Comparison of ENCODE assay signal across 13 cellular contexts in the genomic region with DNA sequence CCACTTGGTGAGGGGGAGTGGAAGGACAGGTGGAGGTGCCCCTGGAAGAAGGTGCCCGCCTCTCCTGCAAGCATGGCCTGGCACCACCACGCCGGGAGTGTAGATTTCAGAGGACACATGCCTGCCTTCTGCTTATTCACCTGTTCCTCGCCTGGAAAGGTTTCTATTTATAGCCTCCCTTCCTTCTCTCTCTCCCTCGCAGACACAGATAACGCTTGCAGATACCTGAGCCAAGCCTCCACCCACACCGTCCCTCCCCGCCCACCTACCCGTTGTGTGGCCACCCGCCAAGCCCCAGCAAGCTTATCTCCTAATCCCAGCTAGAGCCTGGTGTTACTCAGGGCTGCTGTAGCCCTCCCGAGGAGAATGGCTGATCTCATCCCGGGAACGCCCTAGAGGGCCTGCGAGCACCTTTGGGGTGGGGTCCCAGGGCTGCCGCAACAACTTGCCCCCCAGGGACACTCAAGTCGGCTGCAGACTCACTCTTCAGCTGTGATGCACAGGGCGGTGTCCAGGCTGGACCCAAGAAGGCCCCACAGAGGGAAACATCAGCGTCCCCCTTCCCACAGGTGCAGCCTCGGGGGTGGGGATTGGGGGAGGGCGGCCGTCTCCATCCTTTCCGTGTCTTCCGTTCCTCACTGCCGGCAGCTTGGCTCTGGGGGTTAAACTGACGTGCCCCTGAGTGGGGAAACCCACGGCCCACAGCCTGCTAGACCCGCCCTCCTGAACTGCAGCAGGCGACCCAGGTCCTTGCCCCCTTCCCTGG. TPM values are rescaled to one million over a fixed set of nuclear protein-coding genes. Genes with fewer than 3 reads are reported as not detected.
DNase-seq lines count a peak whose midpoint lies in the region; ATAC-seq and TF ChIP-seq lines count a peak whose summit lies in the region.
"Had no signal": no experiment of that assay in that cellular context is flagged by ENCODE, and none has a peak within 500 bp of the region (broad histone marks: within the 10 kb centered on the region; RNA-seq: fewer than 3 reads in every experiment).

No MANE protein-coding gene starts in this region.

- no peak for TF ChIP-seq POLR2A in stomach (IDR thresholded peaks at IDR 0.05)

- intact Hi-C loops in stomach (cut with DNase I; ENCODE audit: low total_unique reads) = no loop called here

- H3K9me3 Mint-ChIP-seq in activated T-cell treated with anti-CD3 and anti-CD28 coated beads, Interleukin-2, amount 50 U/mL, for 24 hours = no peaks in the 10 kb centered on the region
- H3K9me3 Mint-ChIP-seq: effector memory CD8-positive, alpha-beta T cell had no signal

- peaks cover 58% of the 10 kb centered on the region for H3K4me1 Mint-ChIP-seq in activated T-cell treated with anti-CD3 and anti-CD28 coated beads, Interleukin-2, amount 50 U/mL, for 24 hours (ENCODE audit: low read depth)

- peaks cover 29 to 59% (median 47%) of the 10 kb centered on the region in 4 donors for H3K4me1 ChIP-seq in stomach

- DNase-seq in activated T-cell treated with anti-CD3 and anti-CD28 coated beads, Interleukin-2, amount 50 U/mL, for 24 hours = no peak
- no peak for DNase-seq in activated T-cell treated with anti-CD3 and anti-CD28 coated beads for 4 hours
- DNase-seq in NCI-H510A treated with DMSO at 0.1 percent for 48 hours (lab: John Stamatoyannopoulos, UW) = peak; percentile 80
- peak; percentile 64 for DNase-seq in iPS-NIHi7 (ENCODE audit: extremely low spot score)
- DNase-seq in stomach = peak; percentile 92
- no peak for DNase-seq in retina
- no peak for DNase-seq in GM19240 (ENCODE audit: insufficient read length, low spot score)
- DNase-seq: effector memory CD8-positive, alpha-beta T cell; NCI-H774 had no signal

- 21 to 31% (median 28%) methylated on average over 27 to 28 of the region's 28 CpGs for WGBS in stomach, 5 donors

- TF ChIP-seq CTCF in stomach (IDR thresholded peaks at IDR 0.05) = no peak

- no peaks in the 10 kb centered on the region for H3K27me3 Mint-ChIP-seq in activated T-cell treated with anti-CD3 and anti-CD28 coated beads, Interleukin-2, amount 50 U/mL, for 24 hours
- H3K27me3 Mint-ChIP-seq: activated naive CD8-positive, alpha-beta T cell; effector memory CD8-positive, alpha-beta T cell had no signal

- H3K36me3 Mint-ChIP-seq in activated T-cell treated with anti-CD3 and anti-CD28 coated beads, Interleukin-2, amount 50 U/mL, for 24 hours (ENCODE audit: low read depth) = no peaks in the 10 kb centered on the region
- H3K36me3 Mint-ChIP-seq: activated naive CD8-positive, alpha-beta T cell had no signal

- no peak overlapping the region for H3K4me3 ChIP-seq in stomach
- H3K4me3 ChIP-seq: BLaER1 treated with 17β-estradiol and CSF1 and Interleukin-3, amounts not matched to agents 10 nM and 100 nM had no signal

- ATAC-seq in HG03521 (IDR thresholded peaks at IDR 0.05; ENCODE audit: unreplicated experiment) = no peak
- ATAC-seq: effector memory CD8-positive, alpha-beta T cell had no signal

- no peaks in the 10 kb centered on the region for H3K9me3 ChIP-seq in stomach
- H3K9me3 ChIP-seq: BLaER1 treated with 17β-estradiol and CSF1 and Interleukin-3, amounts not matched to agents 10 nM and 100 nM had no signal

- no peaks in the 10 kb centered on the region for H3K36me3 ChIP-seq in stomach
- H3K36me3 ChIP-seq: BLaER1 treated with 17β-estradiol and CSF1 and Interleukin-3, amounts not matched to agents 10 nM and 100 nM had no signal

- peak overlapping the region; percentile 21 to 84 (median 76) for H3K27ac ChIP-seq in stomach
- H3K27ac ChIP-seq: BLaER1 treated with 17β-estradiol and CSF1 and Interleukin-3, amounts not matched to agents 10 nM and 100 nM had no signal

- peaks cover 5 to 92% (median 22%) of the 10 kb centered on the region in 3 donors for H3K27me3 ChIP-seq in stomach

- no peak overlapping the region for H3K4me3 Mint-ChIP-seq in activated T-cell treated with anti-CD3 and anti-CD28 coated beads, Interleukin-2, amount 50 U/mL, for 24 hours

- peak overlapping the region; percentile 11 for H3K27ac Mint-ChIP-seq in activated T-cell treated with anti-CD3 and anti-CD28 coated beads, Interleukin-2, amount 50 U/mL, for 24 hours
- H3K27ac Mint-ChIP-seq: activated naive CD8-positive, alpha-beta T cell had no signal

- no peak for TF ChIP-seq EP300 in stomach (IDR thresholded peaks at IDR 0.05)

RNA-seq across cellular contexts. Expression of a gene that starts 1.9 kb away (rescaled TPM):
- total RNA-seq in stomach = 1 to 10 TPM in 1 of 5 donors, under 1 TPM in 1, not detected in 3; 0.55 to 2.6 TPM
- polyA plus RNA-seq in stomach = 1 to 10 TPM; 1.0 to 4.2 (median 1.5) TPM
- total RNA-seq: osteocyte had no signal

RNA-seq across cellular contexts. Expression of a gene that starts 18.0 kb away (rescaled TPM):
- 10 to 100 TPM in 4 of 5 donors, 1 to 10 TPM in 1; 8.8 to 31.9 (median 14.6) TPM for total RNA-seq in stomach
- polyA plus RNA-seq in stomach = 10 to 100 TPM; 11.5 to 20.6 (median 13.1) TPM

RNA-seq across cellular contexts. Expression of a gene that starts 18.1 kb away (rescaled TPM):
- total RNA-seq in stomach = 10 to 100 TPM in 3 of 5 donors, 1 to 10 TPM in 2; 1.8 to 53.3 (median 11.2) TPM
- polyA plus RNA-seq in stomach = 10 to 100 TPM; 13.4 to 21.6 (median 16.1) TPM

RNA-seq across cellular contexts. Expression of a gene that starts 25.3 kb away (rescaled TPM):
- 100 to 1,000 TPM in 1 of 5 donors, 10 to 100 TPM in 3, 1 to 10 TPM in 1; 7.1 to 302 (median 32.6) TPM for total RNA-seq in stomach
- 10 to 100 TPM; 56.8 to 73.7 (median 58.8) TPM for polyA plus RNA-seq in stomach

RNA-seq across cellular contexts. Expression of a gene that starts 37.3 kb away (rescaled TPM):
- total RNA-seq in stomach = 100 to 1,000 TPM in 3 of 5 donors, 10 to 100 TPM in 2; 21.0 to 480 (median 175) TPM
- 100 to 1,000 TPM in 2 of 3 donors, 10 to 100 TPM in 1; 57.1 to 165 (median 159) TPM for polyA plus RNA-seq in stomach

Comparison
In these comparisons a context has a peak if more than half of its experiments do, and no peak if none do; other contexts are left out.
1. DNase-seq: peak in NCI-H510A treated with DMSO at 0.1 percent for 48 hours (single experiment), iPS-NIHi7 (single experiment) and stomach (single experiment); none in activated T-cell treated with anti-CD3 and anti-CD28 coated beads, Interleukin-2, amount 50 U/mL, for 24 hours (single experiment), activated T-cell treated with anti-CD3 and anti-CD28 coated beads for 4 hours (single experiment), retina (single experiment) and GM19240 (single experiment).